Comparison of ENCODE assay signal across 13 cellular contexts in genomic region chr3:52752045-52752660, GRCh38. TPM values are rescaled to one million over a fixed set of nuclear protein-coding genes. Genes with fewer than 3 reads are reported as not detected.
A peak's percentile ranks its signal among the peaks of the same experiment; 100 is the strongest.
DNase-seq lines count a peak whose midpoint lies in the region; ATAC-seq and TF ChIP-seq lines count a peak whose summit lies in the region.
"Had no signal": no experiment of that assay in that cellular context is flagged by ENCODE, and none has a peak within 500 bp of the region (broad histone marks: within the 10 kb centered on the region; RNA-seq: fewer than 3 reads in every experiment).

No MANE protein-coding gene starts in this region.

- H3K36me3 ChIP-seq in upper lobe of right lung (peaks cover 80% of the 10 kb centered on the region), SJCRH30 (peaks cover 34% of the 10 kb centered on the region)

- H3K4me3 Mint-ChIP-seq in activated CD4-positive, alpha-beta memory T cell treated with anti-CD3 and anti-CD28 coated beads, Interleukin-2, amount 10 ng/mL, durations not matched to agents 7 days and 5 days, result no peak overlapping the region
- H3K4me3 Mint-ChIP-seq in activated CD4-positive, alpha-beta memory T cell treated with anti-CD3 and anti-CD28 coated beads for 36 hours, result no peak overlapping the region
- H3K4me3 Mint-ChIP-seq in chondrocyte (ENCODE audit: unreplicated experiment), result no peak overlapping the region
- H3K4me3 Mint-ChIP-seq: mesothelial cell of epicardium had no signal

- no peaks in the 10 kb centered on the region for H3K27me3 ChIP-seq in upper lobe of right lung
- no peaks in the 10 kb centered on the region for H3K27me3 ChIP-seq in SJCRH30
- H3K27me3 ChIP-seq: SJSA1, suprapubic skin had no signal

- POLR2A ChIA-PET in activated CD4-positive, alpha-beta memory T cell treated with anti-CD3 and anti-CD28 coated beads, Interleukin-2, amount 10 ng/mL, durations not matched to agents 7 days and 5 days (lab: Charles Lee), result no interaction called here
- POLR2A ChIA-PET in activated CD4-positive, alpha-beta memory T cell treated with anti-CD3 and anti-CD28 coated beads for 36 hours (lab: Charles Lee), result no interaction called here

- no peak for DNase-seq in activated CD4-positive, alpha-beta memory T cell treated with anti-CD3 and anti-CD28 coated beads, Interleukin-2, amount 10 ng/mL, durations not matched to agents 7 days and 5 days
- no peak for DNase-seq in activated CD4-positive, alpha-beta memory T cell treated with anti-CD3 and anti-CD28 coated beads for 36 hours
- DNase-seq in chondrocyte (ENCODE audit: low spot score) (no peak), upper lobe of right lung (no peak), SJCRH30 (no peak)
- DNase-seq: activated CD4-positive, alpha-beta T cell treated with anti-CD3 and anti-CD28 coated beads, Interleukin-2, amount 50 U/mL, for 1 hour; amygdala; GDM1; T1000 had no signal

- peaks cover 31% of the 10 kb centered on the region for H3K36me3 Mint-ChIP-seq in activated CD4-positive, alpha-beta memory T cell treated with anti-CD3 and anti-CD28 coated beads, Interleukin-2, amount 10 ng/mL, durations not matched to agents 7 days and 5 days (ENCODE audit: low read depth)
- H3K36me3 Mint-ChIP-seq in activated CD4-positive, alpha-beta memory T cell treated with anti-CD3 and anti-CD28 coated beads for 36 hours, result peaks cover 32% of the 10 kb centered on the region
- peaks cover 31% of the 10 kb centered on the region for H3K36me3 Mint-ChIP-seq in chondrocyte (ENCODE audit: low read depth)

- H3K27ac Mint-ChIP-seq in activated CD4-positive, alpha-beta memory T cell treated with anti-CD3 and anti-CD28 coated beads, Interleukin-2, amount 10 ng/mL, durations not matched to agents 7 days and 5 days, result peak overlapping the region; percentile 26
- H3K27ac Mint-ChIP-seq in activated CD4-positive, alpha-beta memory T cell treated with anti-CD3 and anti-CD28 coated beads for 36 hours, result no peak overlapping the region
- peak overlapping the region; percentile 1 for H3K27ac Mint-ChIP-seq in chondrocyte (ENCODE audit: unreplicated experiment)
- H3K27ac Mint-ChIP-seq: mesothelial cell of epicardium had no signal

- no peak overlapping the region for H3K4me3 ChIP-seq in upper lobe of right lung
- H3K4me3 ChIP-seq in SJCRH30, result no peak overlapping the region
- H3K4me3 ChIP-seq: SJSA1, suprapubic skin had no signal

- TF ChIP-seq CTCF in chondrocyte (IDR thresholded peaks at IDR 0.05), result no peak
- no peak for TF ChIP-seq CTCF in upper lobe of right lung (IDR thresholded peaks at IDR 0.05)

- no peaks in the 10 kb centered on the region for H3K9me3 Mint-ChIP-seq in activated CD4-positive, alpha-beta memory T cell treated with anti-CD3 and anti-CD28 coated beads, Interleukin-2, amount 10 ng/mL, durations not matched to agents 7 days and 5 days
- no peaks in the 10 kb centered on the region for H3K9me3 Mint-ChIP-seq in activated CD4-positive, alpha-beta memory T cell treated with anti-CD3 and anti-CD28 coated beads for 36 hours
- peaks cover 5% of the 10 kb centered on the region for H3K9me3 Mint-ChIP-seq in chondrocyte (ENCODE audit: low read depth)

- H3K27me3 Mint-ChIP-seq in activated CD4-positive, alpha-beta memory T cell treated with anti-CD3 and anti-CD28 coated beads, Interleukin-2, amount 10 ng/mL, durations not matched to agents 7 days and 5 days, result no peaks in the 10 kb centered on the region
- H3K27me3 Mint-ChIP-seq in activated CD4-positive, alpha-beta memory T cell treated with anti-CD3 and anti-CD28 coated beads for 36 hours, result no peaks in the 10 kb centered on the region
- H3K27me3 Mint-ChIP-seq in chondrocyte (ENCODE audit: low read depth), result no peaks in the 10 kb centered on the region

- intact Hi-C loops in activated CD4-positive, alpha-beta memory T cell treated with anti-CD3 and anti-CD28 coated beads for 36 hours (cut with micrococcal nuclease), result no loop called here
- intact Hi-C loops in upper lobe of right lung (cut with DNase I), result no loop called here

- ATAC-seq in upper lobe of right lung (peak; percentile 39), HG02840 (IDR thresholded peaks at IDR 0.05; ENCODE audit: low FRiP score, unreplicated experiment) (no peak)

- H3K9me3 ChIP-seq in upper lobe of right lung (no peaks in the 10 kb centered on the region), SJCRH30 (replicated peaks) (no peaks in the 10 kb centered on the region)
- H3K9me3 ChIP-seq: SJSA1, suprapubic skin had no signal

- CTCF ChIA-PET in activated CD4-positive, alpha-beta memory T cell treated with anti-CD3 and anti-CD28 coated beads, Interleukin-2, amount 10 ng/mL, durations not matched to agents 7 days and 5 days (lab: Charles Lee), result no interaction called here
- CTCF ChIA-PET in activated CD4-positive, alpha-beta memory T cell treated with anti-CD3 and anti-CD28 coated beads for 36 hours (lab: Charles Lee), result no interaction called here

- H3K27ac ChIP-seq in upper lobe of right lung (no peak overlapping the region), SJCRH30 (no peak overlapping the region)
- H3K27ac ChIP-seq: SJSA1, suprapubic skin had no signal

- H3K4me1 Mint-ChIP-seq in activated CD4-positive, alpha-beta memory T cell treated with anti-CD3 and anti-CD28 coated beads, Interleukin-2, amount 10 ng/mL, durations not matched to agents 7 days and 5 days, result no peaks in the 10 kb centered on the region
- H3K4me1 Mint-ChIP-seq in activated CD4-positive, alpha-beta memory T cell treated with anti-CD3 and anti-CD28 coated beads for 36 hours (ENCODE audit: low read depth), result no peaks in the 10 kb centered on the region
- H3K4me1 Mint-ChIP-seq in chondrocyte (ENCODE audit: low read depth), result peaks cover 9% of the 10 kb centered on the region
- H3K4me1 Mint-ChIP-seq: mesothelial cell of epicardium had no signal

- no peaks in the 10 kb centered on the region for H3K4me1 ChIP-seq in upper lobe of right lung
- no peaks in the 10 kb centered on the region for H3K4me1 ChIP-seq in SJCRH30
- H3K4me1 ChIP-seq: SJSA1, suprapubic skin had no signal

RNA-seq across cellular contexts. Expression of gene NEK4, which starts 18.6 kb away (rescaled TPM):
- total RNA-seq in activated CD4-positive, alpha-beta memory T cell treated with anti-CD3 and anti-CD28 coated beads, Interleukin-2, amount 10 ng/mL, durations not matched to agents 7 days and 5 days, result 10 to 100 TPM; 17.8 to 19.1 TPM
- total RNA-seq in activated CD4-positive, alpha-beta memory T cell treated with anti-CD3 and anti-CD28 coated beads for 36 hours, result 10 to 100 TPM; 16.9 to 21.7 TPM
- 11.3 to 15.6 TPM (median 11.6 TPM) in 3 replicates for total RNA-seq in chondrocyte
- 27.2 TPM for total RNA-seq in upper lobe of right lung
- total RNA-seq in SJCRH30 (2014; rRNA removed; shearing (Covaris generic)), result 23.3 and 24.1 TPM in 2 replicates

RNA-seq across cellular contexts. Expression of gene ITIH1, which starts 25.2 kb away (rescaled TPM):
- total RNA-seq in activated CD4-positive, alpha-beta memory T cell treated with anti-CD3 and anti-CD28 coated beads, Interleukin-2, amount 10 ng/mL, durations not matched to agents 7 days and 5 days, result not detected
- not detected for total RNA-seq in activated CD4-positive, alpha-beta memory T cell treated with anti-CD3 and anti-CD28 coated beads for 36 hours
- total RNA-seq in chondrocyte, result not detected in 3 replicates
- total RNA-seq in upper lobe of right lung, result not detected
- total RNA-seq in SJCRH30 (2014; rRNA removed; shearing (Covaris generic)), result 0.04 TPM in 1 of 2 replicates, not detected in the other
- total RNA-seq: mesothelial cell of epicardium, SJSA1 had no signal

RNA-seq across cellular contexts. Expression of gene ITIH3, which starts 42.4 kb away (rescaled TPM):
- total RNA-seq in activated CD4-positive, alpha-beta memory T cell treated with anti-CD3 and anti-CD28 coated beads, Interleukin-2, amount 10 ng/mL, durations not matched to agents 7 days and 5 days, result not detected
- total RNA-seq in activated CD4-positive, alpha-beta memory T cell treated with anti-CD3 and anti-CD28 coated beads for 36 hours, result not detected
- total RNA-seq in chondrocyte (3.5 to 17.8 TPM (median 16.9 TPM) in 3 replicates), upper lobe of right lung (9.5 TPM)
- 0.28 TPM in 1 of 2 replicates, not detected in the other for total RNA-seq in SJCRH30 (2014; rRNA removed; shearing (Covaris generic))

RNA-seq across cellular contexts. Expression of gene SPCS1, which starts 46.2 kb away (rescaled TPM):
- 100 to 1,000 TPM; 107 to 108 TPM for total RNA-seq in activated CD4-positive, alpha-beta memory T cell treated with anti-CD3 and anti-CD28 coated beads, Interleukin-2, amount 10 ng/mL, durations not matched to agents 7 days and 5 days
- 100 to 1,000 TPM; 132 TPM for total RNA-seq in activated CD4-positive, alpha-beta memory T cell treated with anti-CD3 and anti-CD28 coated beads for 36 hours
- total RNA-seq in chondrocyte (106 to 135 TPM (median 110 TPM) in 3 replicates), upper lobe of right lung (76.0 TPM)
- total RNA-seq in SJCRH30 (2014; rRNA removed; shearing (Covaris generic)), result 88.6 and 96.6 TPM in 2 replicates

RNA-seq across cellular contexts. Expression of gene GLT8D1, which starts 46.6 kb away (rescaled TPM):
- total RNA-seq in activated CD4-positive, alpha-beta memory T cell treated with anti-CD3 and anti-CD28 coated beads, Interleukin-2, amount 10 ng/mL, durations not matched to agents 7 days and 5 days, result 10 to 100 TPM; 43.4 to 46.7 TPM
- total RNA-seq in activated CD4-positive, alpha-beta memory T cell treated with anti-CD3 and anti-CD28 coated beads for 36 hours, result 10 to 100 TPM; 34.1 to 36.9 TPM
- total RNA-seq in chondrocyte (90.7 to 124 TPM (median 91.2 TPM) in 3 replicates), upper lobe of right lung (44.9 TPM)
- total RNA-seq in SJCRH30 (2014; rRNA removed; shearing (Covaris generic)), result 39.7 and 43.9 TPM in 2 replicates
